ENCODE assay signal across 17 cellular contexts in genomic region chr3:127108796-127109195, GRCh38.
"Had no signal": no experiment of that assay in that cellular context is flagged by ENCODE, and none has a peak within 500 bp of the region (broad histone marks: within the 10 kb centered on the region; RNA-seq: fewer than 3 reads in every experiment).

No MANE protein-coding gene starts in this region.

- DNase-seq: activated CD4-positive, alpha-beta memory T cell treated with anti-CD3 and anti-CD28 coated beads, Interleukin-2, amount 10 ng/mL, durations not matched to agents 7 days and 5 days; activated CD8-positive, alpha-beta memory T cell treated with anti-CD3 and anti-CD28 coated beads, Interleukin-2, amount 50 U/mL, for 48 hours; activated gamma-delta T cell treated with Interleukin-2 at 50 U/mL for 16 hours; amniotic stem cell; body of pancreas; effector CD8-positive, alpha-beta T cell; foreskin melanocyte; heart left ventricle; left colon; SK-N-SH; stimulated activated CD4-positive, alpha-beta T cell treated with anti-CD3 and anti-CD28 coated beads, Interleukin-2, amount 100 ng/mL, for 48 hours; T1000 had no signal

- H3K27ac ChIP-seq: body of pancreas, heart left ventricle, neutrophil, parathyroid adenoma, suprapubic skin, upper lobe of left lung had no signal

- H3K4me3 ChIP-seq: body of pancreas, heart left ventricle, lung, suprapubic skin, upper lobe of left lung had no signal

- H3K36me3 ChIP-seq: heart left ventricle, neutrophil, suprapubic skin, upper lobe of left lung had no signal

- H3K27me3 ChIP-seq: body of pancreas, heart left ventricle, neutrophil, suprapubic skin, upper lobe of left lung had no signal

- ATAC-seq: body of pancreas, left colon had no signal

- H3K9me3 ChIP-seq: neutrophil had no signal

- H3K4me1 ChIP-seq: body of pancreas, heart left ventricle, parathyroid adenoma, suprapubic skin, upper lobe of left lung had no signal
